19 cellular contexts compared by ENCODE assay signal in the genomic region with DNA sequence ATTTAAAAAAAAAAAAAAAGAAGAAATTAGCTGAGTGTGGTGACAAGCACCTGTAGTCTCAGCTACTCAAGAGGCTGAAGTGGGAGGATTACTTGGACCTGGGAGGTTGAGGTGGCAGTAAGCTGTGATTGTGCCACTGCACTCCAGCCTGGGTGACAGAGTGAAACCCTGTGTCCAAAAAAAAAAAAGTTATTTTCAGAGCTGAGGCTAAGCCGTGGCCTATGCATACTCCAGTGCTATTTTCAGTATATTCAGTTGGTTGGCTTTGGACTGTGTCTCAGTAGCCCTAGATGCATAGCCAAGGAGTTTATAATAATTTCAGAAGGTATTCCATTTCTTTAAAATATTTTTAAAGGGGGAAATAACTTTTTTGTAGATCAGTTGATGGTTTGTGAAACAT.
DNase-seq lines count a peak whose midpoint lies in the region; ATAC-seq and TF ChIP-seq lines count a peak whose summit lies in the region.
"Had no signal": no experiment of that assay in that cellular context is flagged by ENCODE, and none has a peak within 500 bp of the region (broad histone marks: within the 10 kb centered on the region; RNA-seq: fewer than 3 reads in every experiment).

No MANE protein-coding gene starts in this region.

- BruUV-seq in A673 (replicated peaks; lab: Mats Ljungman, UMichigan) = no TSS peak

- intact Hi-C loops in Right ventricle myocardium superior (cut with DNase I) (no loop called here), left ventricle myocardium superior (cut with micrococcal nuclease) (no loop called here), gastrocnemius medialis (cut with DNase I; ENCODE audit: low total_unique reads) (no loop called here), A673 (cut with micrococcal nuclease; ENCODE audit: unreplicated experiment) (no loop called here)

- H3K9me3 ChIP-seq in right atrium auricular region (no peaks in the 10 kb centered on the region), gastrocnemius medialis (no peaks in the 10 kb centered on the region), A673 (ENCODE audit: low read depth, low read length, poor library complexity, severe bottlenecking) (no peaks in the 10 kb centered on the region)
- H3K9me3 ChIP-seq: A549 had no signal

- no peaks in the 10 kb centered on the region for H3K36me3 ChIP-seq in right atrium auricular region
- H3K36me3 ChIP-seq in gastrocnemius medialis = no peaks in the 10 kb centered on the region
- no peaks in the 10 kb centered on the region for H3K36me3 ChIP-seq in A673 (ENCODE audit: insufficient read depth, low read length, poor library complexity, severe bottlenecking)

- TF ChIP-seq CTCF in right atrium auricular region (IDR thresholded peaks at IDR 0.05) = no peak
- no peak for TF ChIP-seq CTCF in gastrocnemius medialis (IDR thresholded peaks at IDR 0.05 in 4 of 5, conservative IDR thresholded peaks at IDR 0.05 in 1 of 5)
- no peak for TF ChIP-seq CTCF in A673 (conservative IDR thresholded peaks at IDR 0.05; ENCODE audit: low read depth, low read length)
- no peak for TF ChIP-seq CTCF in GM10266 (IDR thresholded peaks at IDR 0.05; ENCODE audit: control insufficient read depth, insufficient read depth, low read depth, missing control alignments)

- POLR2A ChIA-PET in A673 (lab: Charles Lee; ENCODE audit: low non-redundant PET) = no interaction called here

- TF ChIP-seq POLR2A in gastrocnemius medialis (IDR thresholded peaks at IDR 0.05) = no peak

- ATAC-seq in Right ventricle myocardium superior (ENCODE audit: poor library complexity) (peak; percentile 67), left ventricle myocardium superior (peak; percentile 86), gastrocnemius medialis (peak; percentile 37 to 42), GM21447 (IDR thresholded peaks at IDR 0.05; ENCODE audit: unreplicated experiment) (no peak)
- ATAC-seq: A549, GM23338, HCT116 had no signal

- DNase-seq in Right ventricle myocardium superior = no peak
- no peak for DNase-seq in right atrium auricular region (ENCODE audit: low spot score)
- DNase-seq in left ventricle myocardium superior = no peak
- DNase-seq in gastrocnemius medialis = no peak
- DNase-seq in A673 (ENCODE audit: low spot score) = no peak
- DNase-seq in GM10266 (ENCODE audit: extremely low spot score) = no peak
- DNase-seq: 8988T; C1 segment of cervical spinal cord; Calu3; CD4-positive, alpha-beta memory T cell; COR-L47; DMS53; DMS79 treated with DMSO at 0.1 percent for 48 hours; GF-D8; H9 had no signal

- H3K27ac ChIP-seq in right atrium auricular region = peak overlapping the region in 1 of 2 donors; percentile 2
- peak overlapping the region in 1 of 4 donors; percentile 21 for H3K27ac ChIP-seq in gastrocnemius medialis
- H3K27ac ChIP-seq in A673 (ENCODE audit: low read depth, low read length, poor library complexity, severe bottlenecking) = no peak overlapping the region
- H3K27ac ChIP-seq: A549 had no signal

- peaks cover 0 to 10% of the 10 kb centered on the region in 2 donors for H3K4me1 ChIP-seq in right atrium auricular region
- peaks cover 9 to 12% of the 10 kb centered on the region in 2 donors for H3K4me1 ChIP-seq in gastrocnemius medialis
- peaks cover 4% of the 10 kb centered on the region for H3K4me1 ChIP-seq in A673 (ENCODE audit: insufficient read depth, low read length, poor library complexity, severe bottlenecking)
- H3K4me1 ChIP-seq: A549 had no signal

- H3K4me3 ChIP-seq in right atrium auricular region (no peak overlapping the region), gastrocnemius medialis (no peak overlapping the region), A673 (ENCODE audit: low read depth, low read length, poor library complexity, severe bottlenecking) (no peak overlapping the region)
- H3K4me3 ChIP-seq: A549, GM23338 had no signal

- in situ Hi-C loops in gastrocnemius medialis (cut with MboI; ENCODE audit: low sequenced_read_pairs in 4 of 4) = no loop called here

- CTCF ChIA-PET in A673 (lab: Charles Lee) = no interaction called here

- H3K27me3 ChIP-seq in right atrium auricular region = no peaks in the 10 kb centered on the region
- H3K27me3 ChIP-seq in gastrocnemius medialis = no peaks in the 10 kb centered on the region
- H3K27me3 ChIP-seq in A673 (replicated peaks; ENCODE audit: insufficient read depth, low read depth, low read length, poor library complexity) = no peaks in the 10 kb centered on the region
